In genomic region chr7:1368682-1369571, GRCh38 we compare ENCODE assay signal across 8 cellular contexts.
DNase-seq lines count a peak whose midpoint lies in the region; ATAC-seq and TF ChIP-seq lines count a peak whose summit lies in the region.

No MANE protein-coding gene starts in this region.

- ATAC-seq in GM18909 (IDR thresholded peaks at IDR 0.05; ENCODE audit: poor library complexity, unreplicated experiment): no peak

- H3K36me3 ChIP-seq in BLaER1 (no peaks in the 10 kb centered on the region), SJCRH30 (no peaks in the 10 kb centered on the region)

- peaks cover 46 to 66% (median 57%) of the 10 kb centered on the region in 3 donors for H3K27me3 Mint-ChIP-seq in CD14-positive monocyte (ENCODE audit: low read depth in 3 of 3)

- peak overlapping the region; percentile 96 for H3K4me2 ChIP-seq in BLaER1

- peak overlapping the region; percentile 58 for H3K4me3 ChIP-seq in BLaER1
- H3K4me3 ChIP-seq in SJCRH30: no peak overlapping the region
- H3K4me3 ChIP-seq in fibroblast of villous mesenchyme (ENCODE audit: low read depth, low read length): no peak overlapping the region

- H3K27ac Mint-ChIP-seq in CD14-positive monocyte: no peak overlapping the region

- peak overlapping the region in 1 of 2 donors; percentile 70 for H3K4me3 Mint-ChIP-seq in CD14-positive monocyte

- H3K9ac ChIP-seq in BLaER1: peak overlapping the region; percentile 57; the same call in 1 of the 2 replicates

- intact Hi-C loops in CD14-positive monocyte (cut with micrococcal nuclease): no loop called here

- H3K27ac ChIP-seq in BLaER1 (peak overlapping the region; percentile 58; the same call in 1 of the 2 replicates), SJCRH30 (peak overlapping the region; percentile 17; the same call in 1 of the 2 replicates)

- peak; percentile 73 for DNase-seq in GM20000 (ENCODE audit: low spot score)
- DNase-seq in SJCRH30: peak; percentile 80 to 81
- no peak for DNase-seq in fibroblast of villous mesenchyme (ENCODE audit: low read depth)
- DNase-seq in stimulated activated CD8-positive, alpha-beta memory T cell treated with anti-CD3 and anti-CD28 coated beads, Interleukin-4, amount 100 ng/mL, for 24 hours (ENCODE audit: low read depth): peak; percentile 10
- no peak for DNase-seq in CD14-positive monocyte (ENCODE audit: low spot score)
- DNase-seq in KG1 (lab: John Stamatoyannopoulos, UW): no peak

- H3K27me3 ChIP-seq in BLaER1 (no peaks in the 10 kb centered on the region), SJCRH30 (no peaks in the 10 kb centered on the region)

- 0 out of 2 replicates have a peak, but pooled peaks cover 5% of the 10 kb centered on the region for H3K9me3 ChIP-seq in BLaER1
- no peaks in the 10 kb centered on the region for H3K9me3 ChIP-seq in SJCRH30 (replicated peaks)

- peaks cover 64% of the 10 kb centered on the region for H3K4me1 ChIP-seq in BLaER1
- H3K4me1 ChIP-seq in SJCRH30: peaks cover 8% of the 10 kb centered on the region; the same call in 1 of the 2 replicates

- peaks cover 1% of the 10 kb centered on the region for H3K4me1 Mint-ChIP-seq in CD14-positive monocyte

- H3K9me3 Mint-ChIP-seq in CD14-positive monocyte: peaks cover 3 to 20% (median 12%) of the 10 kb centered on the region in 7 donors

- H3K36me3 Mint-ChIP-seq in CD14-positive monocyte: no peaks in the 10 kb centered on the region

- no peaks in the 10 kb centered on the region for H4K20me1 ChIP-seq in BLaER1

- TF ChIP-seq CTCF in GM20000 (IDR thresholded peaks at IDR 0.05; ENCODE audit: extremely low read depth, missing control alignments): no peak
- TF ChIP-seq CTCF in fibroblast of villous mesenchyme (IDR thresholded peaks at IDR 0.05; ENCODE audit: insufficient read depth, low read depth, low read length): peak; percentile 11
- no peak for TF ChIP-seq CTCF in CD14-positive monocyte (IDR thresholded peaks at IDR 0.05)

Comparison
In these comparisons a context has a peak if more than half of its experiments do, and no peak if none do; other contexts are left out.
1. DNase-seq: peak in GM20000 (single experiment), SJCRH30 (2 of 2) and stimulated activated CD8-positive, alpha-beta memory T cell treated with anti-CD3 and anti-CD28 coated beads, Interleukin-4, amount 100 ng/mL, for 24 hours (single experiment); none in fibroblast of villous mesenchyme (single experiment), CD14-positive monocyte (single experiment) and KG1 (single experiment).